Comparison of ENCODE assay signal across 1 cellular context in the genomic region with DNA sequence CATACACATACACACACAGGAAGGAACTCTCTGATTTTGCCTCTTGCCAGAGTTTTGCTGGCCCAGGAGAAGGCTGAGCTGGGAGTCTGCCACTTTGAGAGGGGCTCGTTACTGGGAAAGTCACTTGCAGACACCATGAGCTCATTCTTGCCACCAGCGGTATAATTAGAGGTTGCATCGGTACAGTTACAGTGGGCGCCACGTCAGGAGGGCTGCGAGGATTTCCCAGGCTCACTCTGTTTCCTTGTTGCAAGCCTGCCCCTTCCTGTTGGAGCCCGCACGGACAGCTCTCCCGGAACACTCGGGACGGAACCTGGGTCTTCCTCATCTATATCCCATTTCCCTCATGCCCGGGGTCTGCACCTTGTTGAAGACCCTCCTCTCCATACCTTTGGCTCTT.
TF ChIP-seq lines count a peak whose summit lies in the region.

No MANE protein-coding gene starts in this region.

TF ChIP-seq in HEK293, 187 proteins besides CTCF, POLR2A, EP300 and RAD21 (continued from another document):
- TF ChIP-seq PRDM2 (tag by site-specific recombination; IDR thresholded peaks at IDR 0.05; ENCODE audit: borderline replicate concordance) (no peak), SP7 (tag by site-specific recombination; IDR thresholded peaks at IDR 0.05) (peak; percentile 86), ZNF302 (tag by site-specific recombination; IDR thresholded peaks at IDR 0.05; ENCODE audit: low read depth) (no peak)
